In genomic region chrX:8913665-8914409, GRCh38 we compare ENCODE assay signal across 10 cellular contexts.
DNase-seq lines count a peak whose midpoint lies in the region; ATAC-seq and TF ChIP-seq lines count a peak whose summit lies in the region.
"Had no signal": no experiment of that assay in that cellular context is flagged by ENCODE, and none has a peak within 500 bp of the region (broad histone marks: within the 10 kb centered on the region; RNA-seq: fewer than 3 reads in every experiment).

No MANE protein-coding gene starts in this region.

- peak in 3 of 4 donors; percentile 78 to 89 (median 82) for ATAC-seq in heart left ventricle
- ATAC-seq in HG03045 (IDR thresholded peaks at IDR 0.05; ENCODE audit: unreplicated experiment) = no peak
- no peak for ATAC-seq in GM19463 (IDR thresholded peaks at IDR 0.05; ENCODE audit: unreplicated experiment)

- H3K27ac ChIP-seq in ascending aorta = peak overlapping the region; percentile 54 to 70
- peak overlapping the region in 3 of 12 donors; percentile 50 to 58 (median 52) for H3K27ac ChIP-seq in heart left ventricle
- H3K27ac ChIP-seq in rectal smooth muscle tissue (ENCODE audit: low read depth, low read length) = peak overlapping the region; percentile 74
- H3K27ac ChIP-seq in prostate gland = no peak overlapping the region

- H3K9me3 ChIP-seq in ascending aorta = no peaks in the 10 kb centered on the region
- no peaks in the 10 kb centered on the region for H3K9me3 ChIP-seq in heart left ventricle
- no peaks in the 10 kb centered on the region for H3K9me3 ChIP-seq in prostate gland

- peak overlapping the region in 1 of 2 donors; percentile 32 for H3K4me3 ChIP-seq in ascending aorta
- no peak overlapping the region for H3K4me3 ChIP-seq in heart left ventricle
- H3K4me3 ChIP-seq in rectal smooth muscle tissue (ENCODE audit: low read length) = no peak overlapping the region
- H3K4me3 ChIP-seq in prostate gland = no peak overlapping the region

- WGBS in heart left ventricle, 4 donors = 62 to 71% (median 65%) methylated on average over 6 of the region's 6 CpGs
- WGBS in prostate gland = 38% methylated on average over 6 of the region's 6 CpGs

- no peak for TF ChIP-seq POLR2A in heart left ventricle (IDR thresholded peaks at IDR 0.05)
- no peak for TF ChIP-seq POLR2A in prostate gland (IDR thresholded peaks at IDR 0.05)

- H3K36me3 ChIP-seq in ascending aorta (no peaks in the 10 kb centered on the region), heart left ventricle (no peaks in the 10 kb centered on the region), rectal smooth muscle tissue (ENCODE audit: control insufficient read depth, insufficient read depth, low read length) (no peaks in the 10 kb centered on the region), prostate gland (no peaks in the 10 kb centered on the region)

- no peak for TF ChIP-seq CTCF in ascending aorta (IDR thresholded peaks at IDR 0.05)
- no peak for TF ChIP-seq CTCF in heart left ventricle (IDR thresholded peaks at IDR 0.05)
- TF ChIP-seq CTCF in prostate gland (IDR thresholded peaks at IDR 0.05) = no peak

- H3K27me3 ChIP-seq in ascending aorta = no peaks in the 10 kb centered on the region
- peaks cover 0 to 14% (median 0%) of the 10 kb centered on the region in 9 donors for H3K27me3 ChIP-seq in heart left ventricle
- H3K27me3 ChIP-seq in rectal smooth muscle tissue (ENCODE audit: control insufficient read depth, insufficient read depth, low read length) = no peaks in the 10 kb centered on the region
- H3K27me3 ChIP-seq in prostate gland (replicated peaks; ENCODE audit: insufficient read depth) = no peaks in the 10 kb centered on the region

- peak; percentile 64 for DNase-seq in DMS 273 (lab: John Stamatoyannopoulos, UW; ENCODE audit: unreplicated experiment)
- peak in 1 of 2 donors; percentile 73 for DNase-seq in ascending aorta (ENCODE audit: low spot score in 2 of 2)
- DNase-seq in heart left ventricle = peak in 4 of 5 donors; percentile 11 to 36 (median 24)
- DNase-seq in prostate gland (ENCODE audit: low spot score) = no peak
- no peak for DNase-seq in NCI-H345 (lab: John Stamatoyannopoulos, UW)
- DNase-seq: activated CD4-positive, alpha-beta T cell treated with anti-CD3 and anti-CD28 coated beads for 1 hour; stimulated activated CD4-positive, alpha-beta T cell treated with anti-CD3 and anti-CD28 coated beads, Interleukin-12 subunit alpha, Interleukin-12 subunit beta, amount 100 ng/mL, for 4 hours had no signal

- H3K4me1 ChIP-seq in ascending aorta (peaks cover 3 to 15% of the 10 kb centered on the region in 2 donors), heart left ventricle (peaks cover 0 to 6% (median 0%) of the 10 kb centered on the region in 12 donors), rectal smooth muscle tissue (ENCODE audit: control insufficient read depth, insufficient read depth, low read length) (peaks cover 3% of the 10 kb centered on the region), prostate gland (replicated peaks) (no peaks in the 10 kb centered on the region)

- intact Hi-C loops in ascending aorta (cut with DNase I) = loop anchor here (5.0 to 10.0 kb wide), 2 partner anchors 428 to 501 kb away; no protein-coding TSS in a partner anchor
- intact Hi-C loops in heart left ventricle (cut with DNase I) = no loop called here
- intact Hi-C loops in prostate gland (cut with DNase I) = no loop called here

- no peak overlapping the region for H3K9ac ChIP-seq in rectal smooth muscle tissue (ENCODE audit: low read length)

Comparison
In these comparisons a context has a peak if more than half of its experiments do, and no peak if none do; other contexts are left out.
1. DNase-seq: peak in DMS 273 (single experiment) and heart left ventricle (4 of 5); none in prostate gland (single experiment) and NCI-H345 (single experiment).
2. H3K27ac ChIP-seq: peak in ascending aorta (2 of 2) and rectal smooth muscle tissue (single experiment); none in prostate gland (0 of 2).
3. ATAC-seq: peak in heart left ventricle (3 of 4); none in HG03045 (single experiment) and GM19463 (single experiment).